ENCODE assay signal across 1 cellular context in the genomic region with DNA sequence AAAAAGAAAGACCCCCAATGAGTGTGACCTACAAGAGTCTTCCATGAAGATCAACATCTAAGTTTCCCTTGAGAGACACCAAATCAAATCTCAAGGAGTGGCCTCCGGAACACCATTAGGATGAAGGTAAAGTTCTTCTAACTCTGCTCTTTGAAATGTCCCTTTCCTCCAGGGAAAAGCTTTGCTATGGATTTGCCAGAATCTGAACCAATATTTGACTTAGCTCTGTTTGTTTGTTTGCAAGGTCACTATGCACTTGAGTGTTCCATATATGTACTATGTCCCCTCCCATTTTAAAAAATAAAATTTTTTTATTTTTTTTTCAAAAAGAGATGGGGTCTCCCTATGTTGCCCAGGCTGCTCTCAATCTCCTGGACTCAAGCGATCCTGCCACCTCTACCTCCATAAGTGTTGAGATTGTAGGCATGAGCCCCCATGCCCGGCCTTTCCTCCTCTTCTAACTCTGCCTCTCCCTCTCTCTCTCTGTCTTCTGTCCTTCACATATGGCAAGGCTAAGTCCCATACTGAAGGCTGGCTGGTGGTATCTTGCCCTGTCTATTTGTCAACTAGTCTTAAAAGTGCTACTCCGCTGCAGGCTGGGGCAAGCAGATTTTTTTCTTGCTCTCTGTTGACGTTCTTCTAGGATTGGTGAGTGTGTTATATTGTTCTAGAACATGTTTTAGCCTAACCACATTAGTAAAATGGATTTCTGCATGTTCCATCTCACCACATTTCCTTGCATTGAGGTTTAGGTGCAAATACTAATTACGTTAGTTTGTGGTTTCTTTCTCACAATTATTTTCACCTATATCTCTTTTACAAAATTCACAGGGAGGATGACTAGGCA.
TF ChIP-seq lines count a peak whose summit lies in the region.

No MANE protein-coding gene starts in this region.

TF ChIP-seq in HepG2, 621 proteins besides CTCF, POLR2A, EP300 and RAD21 (continued from another document):
- TF ChIP-seq, protein P1, sequence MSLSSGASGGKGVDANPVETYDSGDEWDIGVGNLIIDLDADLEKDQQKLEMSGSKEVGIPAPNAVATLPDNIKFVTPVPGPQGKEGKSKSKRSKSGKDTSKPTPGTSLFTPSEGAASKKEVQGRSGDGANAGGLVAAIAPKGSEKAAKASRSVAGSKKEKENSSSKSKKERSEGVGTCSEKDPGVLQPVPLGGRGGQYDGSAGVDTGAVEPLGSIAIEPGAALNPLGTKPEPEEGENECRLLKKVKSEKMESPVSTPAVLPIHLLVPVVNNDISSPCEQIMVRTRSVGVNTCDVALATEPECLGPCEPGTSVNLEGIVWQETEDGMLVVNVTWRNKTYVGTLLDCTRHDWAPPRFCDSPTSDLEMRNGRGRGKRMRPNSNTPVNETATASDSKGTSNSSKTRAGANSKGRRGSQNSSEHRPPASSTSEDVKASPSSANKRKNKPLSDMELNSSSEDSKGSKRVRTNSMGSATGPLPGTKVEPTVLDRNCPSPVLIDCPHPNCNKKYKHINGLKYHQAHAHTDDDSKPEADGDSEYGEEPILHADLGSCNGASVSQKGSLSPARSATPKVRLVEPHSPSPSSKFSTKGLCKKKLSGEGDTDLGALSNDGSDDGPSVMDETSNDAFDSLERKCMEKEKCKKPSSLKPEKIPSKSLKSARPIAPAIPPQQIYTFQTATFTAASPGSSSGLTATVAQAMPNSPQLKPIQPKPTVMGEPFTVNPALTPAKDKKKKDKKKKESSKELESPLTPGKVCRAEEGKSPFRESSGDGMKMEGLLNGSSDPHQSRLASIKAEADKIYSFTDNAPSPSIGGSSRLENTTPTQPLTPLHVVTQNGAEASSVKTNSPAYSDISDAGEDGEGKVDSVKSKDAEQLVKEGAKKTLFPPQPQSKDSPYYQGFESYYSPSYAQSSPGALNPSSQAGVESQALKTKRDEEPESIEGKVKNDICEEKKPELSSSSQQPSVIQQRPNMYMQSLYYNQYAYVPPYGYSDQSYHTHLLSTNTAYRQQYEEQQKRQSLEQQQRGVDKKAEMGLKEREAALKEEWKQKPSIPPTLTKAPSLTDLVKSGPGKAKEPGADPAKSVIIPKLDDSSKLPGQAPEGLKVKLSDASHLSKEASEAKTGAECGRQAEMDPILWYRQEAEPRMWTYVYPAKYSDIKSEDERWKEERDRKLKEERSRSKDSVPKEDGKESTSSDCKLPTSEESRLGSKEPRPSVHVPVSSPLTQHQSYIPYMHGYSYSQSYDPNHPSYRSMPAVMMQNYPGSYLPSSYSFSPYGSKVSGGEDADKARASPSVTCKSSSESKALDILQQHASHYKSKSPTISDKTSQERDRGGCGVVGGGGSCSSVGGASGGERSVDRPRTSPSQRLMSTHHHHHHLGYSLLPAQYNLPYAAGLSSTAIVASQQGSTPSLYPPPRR (CRISPR knock-in tag; IDR thresholded peaks at IDR 0.05; ENCODE audit: borderline replicate concordance) = no peak
- TF ChIP-seq, protein P2, sequence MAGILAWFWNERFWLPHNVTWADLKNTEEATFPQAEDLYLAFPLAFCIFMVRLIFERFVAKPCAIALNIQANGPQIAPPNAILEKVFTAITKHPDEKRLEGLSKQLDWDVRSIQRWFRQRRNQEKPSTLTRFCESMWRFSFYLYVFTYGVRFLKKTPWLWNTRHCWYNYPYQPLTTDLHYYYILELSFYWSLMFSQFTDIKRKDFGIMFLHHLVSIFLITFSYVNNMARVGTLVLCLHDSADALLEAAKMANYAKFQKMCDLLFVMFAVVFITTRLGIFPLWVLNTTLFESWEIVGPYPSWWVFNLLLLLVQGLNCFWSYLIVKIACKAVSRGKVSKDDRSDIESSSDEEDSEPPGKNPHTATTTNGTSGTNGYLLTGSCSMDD (CRISPR knock-in tag; IDR thresholded peaks at IDR 0.05) = no peak
- TF ChIP-seq SMARCE1 (IDR thresholded peaks at IDR 0.05; ENCODE audit: borderline replicate concordance) (no peak), GATAD2A (CRISPR knock-in tag; IDR thresholded peaks at IDR 0.05) (peak; percentile 48), AGO2 (optimal IDR thresholded peaks at IDR 0.05; ENCODE audit: low read depth, low read length) (no peak), ZNF12 (CRISPR knock-in tag; IDR thresholded peaks at IDR 0.05) (no peak), ZNF205 (CRISPR knock-in tag; IDR thresholded peaks at IDR 0.05) (no peak), CEBPB (IDR thresholded peaks at IDR 0.05; ENCODE audit: borderline replicate concordance, low read depth, low read length) (no peak), ZNF614 (CRISPR knock-in tag; IDR thresholded peaks at IDR 0.05; ENCODE audit: borderline replicate concordance) (no peak), SMYD3 (CRISPR knock-in tag; IDR thresholded peaks at IDR 0.05) (no peak), ZSCAN31 (CRISPR knock-in tag; IDR thresholded peaks at IDR 0.05; ENCODE audit: low read depth) (no peak), ZNF549 (CRISPR knock-in tag; IDR thresholded peaks at IDR 0.05) (no peak), TBX3 (IDR thresholded peaks at IDR 0.05; ENCODE audit: borderline replicate concordance) (no peak), HMG20A (CRISPR knock-in tag; IDR thresholded peaks at IDR 0.05; ENCODE audit: borderline replicate concordance) (peak; percentile 55; the same call in 1 of the 2 replicates), HDAC2 (CRISPR knock-in tag; IDR thresholded peaks at IDR 0.05) (0 out of 2 replicates have a peak, but pooled peaks have one; percentile 10), EEA1 (CRISPR knock-in tag; IDR thresholded peaks at IDR 0.05; ENCODE audit: borderline replicate concordance) (no peak), ZBTB1 (CRISPR knock-in tag; IDR thresholded peaks at IDR 0.05; ENCODE audit: borderline replicate concordance) (no peak), TARDBP (CRISPR knock-in tag; IDR thresholded peaks at IDR 0.05) (no peak), NFYC (CRISPR knock-in tag; IDR thresholded peaks at IDR 0.05) (no peak)
- TF ChIP-seq, protein P3, sequence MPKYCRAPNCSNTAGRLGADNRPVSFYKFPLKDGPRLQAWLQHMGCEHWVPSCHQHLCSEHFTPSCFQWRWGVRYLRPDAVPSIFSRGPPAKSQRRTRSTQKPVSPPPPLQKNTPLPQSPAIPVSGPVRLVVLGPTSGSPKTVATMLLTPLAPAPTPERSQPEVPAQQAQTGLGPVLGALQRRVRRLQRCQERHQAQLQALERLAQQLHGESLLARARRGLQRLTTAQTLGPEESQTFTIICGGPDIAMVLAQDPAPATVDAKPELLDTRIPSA (CRISPR knock-in tag; IDR thresholded peaks at IDR 0.05; ENCODE audit: borderline replicate concordance) = no peak
- TF ChIP-seq, protein P4, sequence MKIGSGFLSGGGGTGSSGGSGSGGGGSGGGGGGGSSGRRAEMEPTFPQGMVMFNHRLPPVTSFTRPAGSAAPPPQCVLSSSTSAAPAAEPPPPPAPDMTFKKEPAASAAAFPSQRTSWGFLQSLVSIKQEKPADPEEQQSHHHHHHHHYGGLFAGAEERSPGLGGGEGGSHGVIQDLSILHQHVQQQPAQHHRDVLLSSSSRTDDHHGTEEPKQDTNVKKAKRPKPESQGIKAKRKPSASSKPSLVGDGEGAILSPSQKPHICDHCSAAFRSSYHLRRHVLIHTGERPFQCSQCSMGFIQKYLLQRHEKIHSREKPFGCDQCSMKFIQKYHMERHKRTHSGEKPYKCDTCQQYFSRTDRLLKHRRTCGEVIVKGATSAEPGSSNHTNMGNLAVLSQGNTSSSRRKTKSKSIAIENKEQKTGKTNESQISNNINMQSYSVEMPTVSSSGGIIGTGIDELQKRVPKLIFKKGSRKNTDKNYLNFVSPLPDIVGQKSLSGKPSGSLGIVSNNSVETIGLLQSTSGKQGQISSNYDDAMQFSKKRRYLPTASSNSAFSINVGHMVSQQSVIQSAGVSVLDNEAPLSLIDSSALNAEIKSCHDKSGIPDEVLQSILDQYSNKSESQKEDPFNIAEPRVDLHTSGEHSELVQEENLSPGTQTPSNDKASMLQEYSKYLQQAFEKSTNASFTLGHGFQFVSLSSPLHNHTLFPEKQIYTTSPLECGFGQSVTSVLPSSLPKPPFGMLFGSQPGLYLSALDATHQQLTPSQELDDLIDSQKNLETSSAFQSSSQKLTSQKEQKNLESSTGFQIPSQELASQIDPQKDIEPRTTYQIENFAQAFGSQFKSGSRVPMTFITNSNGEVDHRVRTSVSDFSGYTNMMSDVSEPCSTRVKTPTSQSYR (CRISPR knock-in tag; IDR thresholded peaks at IDR 0.05; ENCODE audit: borderline replicate concordance) = no peak
- TF ChIP-seq, protein P5, sequence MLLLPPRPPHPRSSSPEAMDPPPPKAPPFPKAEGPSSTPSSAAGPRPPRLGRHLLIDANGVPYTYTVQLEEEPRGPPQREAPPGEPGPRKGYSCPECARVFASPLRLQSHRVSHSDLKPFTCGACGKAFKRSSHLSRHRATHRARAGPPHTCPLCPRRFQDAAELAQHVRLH (CRISPR knock-in tag; IDR thresholded peaks at IDR 0.05; ENCODE audit: borderline replicate concordance, low read depth) = no peak
- TF ChIP-seq, protein P6, sequence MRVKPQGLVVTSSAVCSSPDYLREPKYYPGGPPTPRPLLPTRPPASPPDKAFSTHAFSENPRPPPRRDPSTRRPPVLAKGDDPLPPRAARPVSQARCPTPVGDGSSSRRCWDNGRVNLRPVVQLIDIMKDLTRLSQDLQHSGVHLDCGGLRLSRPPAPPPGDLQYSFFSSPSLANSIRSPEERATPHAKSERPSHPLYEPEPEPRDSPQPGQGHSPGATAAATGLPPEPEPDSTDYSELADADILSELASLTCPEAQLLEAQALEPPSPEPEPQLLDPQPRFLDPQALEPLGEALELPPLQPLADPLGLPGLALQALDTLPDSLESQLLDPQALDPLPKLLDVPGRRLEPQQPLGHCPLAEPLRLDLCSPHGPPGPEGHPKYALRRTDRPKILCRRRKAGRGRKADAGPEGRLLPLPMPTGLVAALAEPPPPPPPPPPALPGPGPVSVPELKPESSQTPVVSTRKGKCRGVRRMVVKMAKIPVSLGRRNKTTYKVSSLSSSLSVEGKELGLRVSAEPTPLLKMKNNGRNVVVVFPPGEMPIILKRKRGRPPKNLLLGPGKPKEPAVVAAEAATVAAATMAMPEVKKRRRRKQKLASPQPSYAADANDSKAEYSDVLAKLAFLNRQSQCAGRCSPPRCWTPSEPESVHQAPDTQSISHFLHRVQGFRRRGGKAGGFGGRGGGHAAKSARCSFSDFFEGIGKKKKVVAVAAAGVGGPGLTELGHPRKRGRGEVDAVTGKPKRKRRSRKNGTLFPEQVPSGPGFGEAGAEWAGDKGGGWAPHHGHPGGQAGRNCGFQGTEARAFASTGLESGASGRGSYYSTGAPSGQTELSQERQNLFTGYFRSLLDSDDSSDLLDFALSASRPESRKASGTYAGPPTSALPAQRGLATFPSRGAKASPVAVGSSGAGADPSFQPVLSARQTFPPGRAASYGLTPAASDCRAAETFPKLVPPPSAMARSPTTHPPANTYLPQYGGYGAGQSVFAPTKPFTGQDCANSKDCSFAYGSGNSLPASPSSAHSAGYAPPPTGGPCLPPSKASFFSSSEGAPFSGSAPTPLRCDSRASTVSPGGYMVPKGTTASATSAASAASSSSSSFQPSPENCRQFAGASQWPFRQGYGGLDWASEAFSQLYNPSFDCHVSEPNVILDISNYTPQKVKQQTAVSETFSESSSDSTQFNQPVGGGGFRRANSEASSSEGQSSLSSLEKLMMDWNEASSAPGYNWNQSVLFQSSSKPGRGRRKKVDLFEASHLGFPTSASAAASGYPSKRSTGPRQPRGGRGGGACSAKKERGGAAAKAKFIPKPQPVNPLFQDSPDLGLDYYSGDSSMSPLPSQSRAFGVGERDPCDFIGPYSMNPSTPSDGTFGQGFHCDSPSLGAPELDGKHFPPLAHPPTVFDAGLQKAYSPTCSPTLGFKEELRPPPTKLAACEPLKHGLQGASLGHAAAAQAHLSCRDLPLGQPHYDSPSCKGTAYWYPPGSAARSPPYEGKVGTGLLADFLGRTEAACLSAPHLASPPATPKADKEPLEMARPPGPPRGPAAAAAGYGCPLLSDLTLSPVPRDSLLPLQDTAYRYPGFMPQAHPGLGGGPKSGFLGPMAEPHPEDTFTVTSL (CRISPR knock-in tag; IDR thresholded peaks at IDR 0.05; ENCODE audit: borderline replicate concordance) = peak; percentile 41; the same call in 1 of the 2 replicates
